Comparison of ENCODE assay signal across 23 cellular contexts in the genomic region with DNA sequence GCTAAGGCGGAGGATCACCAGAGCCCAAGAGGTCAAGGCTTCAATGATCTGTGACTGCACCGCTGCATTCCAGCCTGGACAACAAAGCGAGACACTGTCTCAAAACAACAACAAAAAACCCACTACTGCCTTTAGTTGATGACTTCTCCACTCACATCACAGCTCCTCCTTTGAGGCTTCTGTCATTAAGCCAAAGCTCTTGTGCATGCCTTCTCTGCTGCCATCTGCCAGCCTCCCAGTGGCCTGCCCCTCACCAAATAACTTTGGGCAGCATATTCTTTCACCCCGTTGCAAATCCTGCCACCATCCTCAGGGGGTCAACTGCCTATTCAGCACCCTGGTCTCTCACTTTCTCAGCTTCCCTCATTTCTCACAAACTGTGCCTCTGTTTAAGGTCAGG.
"Had no signal": no experiment of that assay in that cellular context is flagged by ENCODE, and none has a peak within 500 bp of the region (broad histone marks: within the 10 kb centered on the region; RNA-seq: fewer than 3 reads in every experiment).

No MANE protein-coding gene starts in this region.

- DNase-seq: activated CD4-positive, alpha-beta T cell treated with anti-CD3 and anti-CD28 coated beads for 4 hours; activated CD8-positive, alpha-beta memory T cell treated with anti-CD3 and anti-CD28 coated beads, Interleukin-2, amount 50 U/mL, for 4 hours; activated naive CD8-positive, alpha-beta T cell treated with anti-CD3 and anti-CD28 coated beads, Interleukin-2, amount 10 ng/mL, durations not matched to agents 7 days and 5 days; anterior cingulate cortex; caudate nucleus; colonic mucosa; gastrocnemius medialis; kidney; left ventricle myocardium inferior; mammary epithelial cell; midbrain; ovary; psoas muscle; right cardiac atrium; stimulated activated naive CD8-positive, alpha-beta T cell treated with anti-CD3 and anti-CD28 coated beads, Interleukin-15, amount 100 ng/mL, for 72 hours; transverse colon; uterus; WERI-Rb-1 had no signal

- H3K36me3 Mint-ChIP-seq: activated naive CD8-positive, alpha-beta T cell treated with anti-CD3 and anti-CD28 coated beads, Interleukin-2, amount 10 ng/mL, durations not matched to agents 7 days and 5 days had no signal

- H3K27ac ChIP-seq: colonic mucosa, gastrocnemius medialis, left ventricle myocardium inferior, ovary, psoas muscle, skin epidermis, suprapubic skin, transverse colon, uterus, WERI-Rb-1 had no signal

- H3K27me3 ChIP-seq: colonic mucosa, gastrocnemius medialis, ovary, suprapubic skin, transverse colon, uterus had no signal

- H3K4me3 Mint-ChIP-seq: activated CD8-positive, alpha-beta T cell treated with anti-CD3 and anti-CD28 coated beads for 36 hours; activated naive CD8-positive, alpha-beta T cell treated with anti-CD3 and anti-CD28 coated beads, Interleukin-2, amount 10 ng/mL, durations not matched to agents 7 days and 5 days; brain had no signal

- H3K4me1 ChIP-seq: colonic mucosa, gastrocnemius medialis, left ventricle myocardium inferior, psoas muscle, suprapubic skin, transverse colon, uterus had no signal

- H3K4me3 ChIP-seq: colonic mucosa, gastrocnemius medialis, left ventricle myocardium inferior, ovary, psoas muscle, skin epidermis, suprapubic skin, transverse colon, uterus had no signal

- H3K27ac Mint-ChIP-seq: activated naive CD8-positive, alpha-beta T cell treated with anti-CD3 and anti-CD28 coated beads, Interleukin-2, amount 10 ng/mL, durations not matched to agents 7 days and 5 days had no signal

- H3K36me3 ChIP-seq: colonic mucosa, gastrocnemius medialis, ovary, transverse colon, uterus had no signal

- H3K9me3 ChIP-seq: colonic mucosa, gastrocnemius medialis, left ventricle myocardium inferior, ovary, psoas muscle, suprapubic skin, transverse colon, uterus had no signal

- H3K27me3 Mint-ChIP-seq: activated CD8-positive, alpha-beta T cell treated with anti-CD3 and anti-CD28 coated beads for 36 hours; activated naive CD8-positive, alpha-beta T cell treated with anti-CD3 and anti-CD28 coated beads, Interleukin-2, amount 10 ng/mL, durations not matched to agents 7 days and 5 days; brain; stimulated activated naive CD8-positive, alpha-beta T cell treated with anti-CD3 and anti-CD28 coated beads, Interleukin-15, amount 100 ng/mL, for 72 hours had no signal

- H3K9me3 Mint-ChIP-seq: activated CD8-positive, alpha-beta T cell treated with anti-CD3 and anti-CD28 coated beads for 36 hours; activated naive CD8-positive, alpha-beta T cell treated with anti-CD3 and anti-CD28 coated beads, Interleukin-2, amount 10 ng/mL, durations not matched to agents 7 days and 5 days; activated T-cell treated with anti-CD3 and anti-CD28 coated beads, Interleukin-2, amount 50 U/mL, for 72 hours; brain; stimulated activated naive CD8-positive, alpha-beta T cell treated with anti-CD3 and anti-CD28 coated beads, Interleukin-15, amount 100 ng/mL, for 72 hours had no signal

- ATAC-seq: gastrocnemius medialis, psoas muscle had no signal
